ENCODE assay signal across 23 cellular contexts in genomic region chr6:163391983-163392382, GRCh38. TPM values are rescaled to one million over a fixed set of nuclear protein-coding genes. Genes with fewer than 3 reads are reported as not detected.
DNase-seq lines count a peak whose midpoint lies in the region; ATAC-seq, FAIRE-seq and TF ChIP-seq lines count a peak whose summit lies in the region.
"Had no signal": no experiment of that assay in that cellular context is flagged by ENCODE, and none has a peak within 500 bp of the region (broad histone marks: within the 10 kb centered on the region; RNA-seq: fewer than 3 reads in every experiment).

No MANE protein-coding gene starts in this region.

- FAIRE-seq in HTR-8/SVneo (lab: Jason Lieb, UNC) (no peak), astrocyte (lab: Jason Lieb, UNC) (no peak), HepG2 (lab: Jason Lieb, UNC) (no peak)
- FAIRE-seq: endometrium, RCC 7860 had no signal

- H3K4me1 Mint-ChIP-seq in Calu3 (ENCODE audit: low read depth, unreplicated experiment): peaks cover 23% of the 10 kb centered on the region
- H3K4me1 Mint-ChIP-seq in astrocyte (ENCODE audit: low read depth, unreplicated experiment): peaks cover 22% of the 10 kb centered on the region
- H3K4me1 Mint-ChIP-seq in GM23338: peaks cover 19% of the 10 kb centered on the region
- H3K4me1 Mint-ChIP-seq in activated T-helper 1 cell treated with anti-CD3 and anti-CD28 coated beads, Interleukin-12 subunit alpha, Interleukin-12 subunit beta, Interleukin-2, Interleukin-4 antibody, amounts not matched to agents 30 ng/mL and 10 ng/mL and 1 ng/mL, durations not matched to agents 14 hours and 24 hours and 36 hours (ENCODE audit: low read depth): peaks cover 6% of the 10 kb centered on the region

- H3K4me3 ChIP-seq in astrocyte (ENCODE audit: insufficient read depth, low read depth, low read length) (no peak overlapping the region), GM23338 (no peak overlapping the region), HepG2 (replicated peaks in 1 of 3; ENCODE audit: insufficient read depth in 1 of 3, low read depth in 2 of 3, low read length in 3 of 3) (no peak overlapping the region)
- H3K4me3 ChIP-seq: body of pancreas, coronary artery, right lobe of liver had no signal

- H3K9ac ChIP-seq in astrocyte (ENCODE audit: low read length) (no peak overlapping the region), HepG2 (ENCODE audit: insufficient read depth, low read depth, low read length) (no peak overlapping the region)
- H3K9ac ChIP-seq: KMS-11 had no signal

- no peaks in the 10 kb centered on the region for H3F3A ChIP-seq in GM23338 (replicated peaks; ENCODE audit: low read depth)

- H3K27me3 Mint-ChIP-seq in Calu3 (ENCODE audit: unreplicated experiment) (no peaks in the 10 kb centered on the region), astrocyte (ENCODE audit: low read depth, unreplicated experiment) (no peaks in the 10 kb centered on the region), GM23338 (ENCODE audit: insufficient read depth, low read depth, poor library complexity) (peaks cover 8% of the 10 kb centered on the region)
- H3K27me3 Mint-ChIP-seq in activated T-helper 1 cell treated with anti-CD3 and anti-CD28 coated beads, Interleukin-12 subunit alpha, Interleukin-12 subunit beta, Interleukin-2, Interleukin-4 antibody, amounts not matched to agents 30 ng/mL and 10 ng/mL and 1 ng/mL, durations not matched to agents 14 hours and 24 hours and 36 hours (ENCODE audit: insufficient read depth): peaks cover 21% of the 10 kb centered on the region

- peak overlapping the region; percentile 24 for H3K4me2 ChIP-seq in astrocyte (ENCODE audit: low read length)
- H3K4me2 ChIP-seq in GM23338: no peak overlapping the region
- no peak overlapping the region for H3K4me2 ChIP-seq in HepG2 (ENCODE audit: low read depth, low read length)
- H3K4me2 ChIP-seq: KMS-11 had no signal

- H3K36me3 Mint-ChIP-seq in Calu3 (ENCODE audit: insufficient read depth, unreplicated experiment): peaks cover 12% of the 10 kb centered on the region
- no peaks in the 10 kb centered on the region for H3K36me3 Mint-ChIP-seq in astrocyte (ENCODE audit: low read depth, unreplicated experiment)
- H3K36me3 Mint-ChIP-seq in GM23338 (ENCODE audit: low read depth): no peaks in the 10 kb centered on the region
- H3K36me3 Mint-ChIP-seq in activated T-helper 1 cell treated with anti-CD3 and anti-CD28 coated beads, Interleukin-12 subunit alpha, Interleukin-12 subunit beta, Interleukin-2, Interleukin-4 antibody, amounts not matched to agents 30 ng/mL and 10 ng/mL and 1 ng/mL, durations not matched to agents 14 hours and 24 hours and 36 hours (ENCODE audit: low read depth): no peaks in the 10 kb centered on the region
- H3K36me3 Mint-ChIP-seq: activated naive CD4-positive, alpha-beta T cell treated with anti-CD3 and anti-CD28 coated beads, Interleukin-2, amount 50 U/mL, for 24 hours; immature natural killer cell had no signal

- H3K79me2 ChIP-seq in astrocyte (ENCODE audit: insufficient read depth, low read length) (no peaks in the 10 kb centered on the region), GM23338 (replicated peaks; ENCODE audit: insufficient read depth) (no peaks in the 10 kb centered on the region), HepG2 (ENCODE audit: insufficient read depth, low read length) (no peaks in the 10 kb centered on the region)

- no peaks in the 10 kb centered on the region for H3K36me3 ChIP-seq in astrocyte (ENCODE audit: insufficient read depth, low read length)
- no peaks in the 10 kb centered on the region for H3K36me3 ChIP-seq in GM23338 (ENCODE audit: insufficient read depth)
- H3K36me3 ChIP-seq in HepG2 (replicated peaks in 1 of 2; ENCODE audit: control insufficient read depth in 1 of 2, insufficient read depth in 2 of 2, low read length in 2 of 2): no peaks in the 10 kb centered on the region
- H3K36me3 ChIP-seq: right lobe of liver had no signal

- H3K9me3 Mint-ChIP-seq in Calu3 (ENCODE audit: low read depth, unreplicated experiment) (no peaks in the 10 kb centered on the region), astrocyte (ENCODE audit: unreplicated experiment) (no peaks in the 10 kb centered on the region), GM23338 (no peaks in the 10 kb centered on the region)
- H3K9me3 Mint-ChIP-seq in activated T-helper 1 cell treated with anti-CD3 and anti-CD28 coated beads, Interleukin-12 subunit alpha, Interleukin-12 subunit beta, Interleukin-2, Interleukin-4 antibody, amounts not matched to agents 30 ng/mL and 10 ng/mL and 1 ng/mL, durations not matched to agents 14 hours and 24 hours and 36 hours: no peaks in the 10 kb centered on the region
- H3K9me3 Mint-ChIP-seq: activated naive CD4-positive, alpha-beta T cell treated with anti-CD3 and anti-CD28 coated beads, Interleukin-2, amount 50 U/mL, for 24 hours; activated T-cell treated with anti-CD3 and anti-CD28 coated beads, Interleukin-2, amount 50 U/mL, for 72 hours; immature natural killer cell had no signal

- TF ChIP-seq RAD21 in HepG2 (CRISPR knock-in tag; IDR thresholded peaks at IDR 0.05): no peak

- DNase-seq in Calu3 (peak; percentile 69), HTR-8/SVneo (ENCODE audit: insufficient read length, low spot score) (peak; percentile 25), astrocyte (ENCODE audit: low read depth) (no peak), kidney tubule cell (ENCODE audit: low spot score) (peak; percentile 84), GM23338 (ENCODE audit: low spot score) (no peak), HepG2 (ENCODE audit: low spot score) (no peak), glomerular visceral epithelial cell (ENCODE audit: extremely low spot score) (no peak)
- no peak for DNase-seq in activated T-helper 1 cell treated with anti-CD3 and anti-CD28 coated beads, Interleukin-12 subunit alpha, Interleukin-12 subunit beta, Interleukin-2, Interleukin-4 antibody, amounts not matched to agents 30 ng/mL and 10 ng/mL and 1 ng/mL, durations not matched to agents 14 hours and 24 hours and 36 hours (ENCODE audit: low spot score)
- DNase-seq: activated T-cell treated with anti-CD3 and anti-CD28 coated beads, Interleukin-2, amount 50 U/mL, for 72 hours; C1 segment of cervical spinal cord; immature natural killer cell; NCI-H1048; NCI-H2029 treated with DMSO at 0.1 percent for 48 hours; NCI-H446; T1000 had no signal

- BruUV-seq in Calu3 (replicated peaks; lab: Mats Ljungman, UMichigan) (no TSS peak), HepG2 (replicated peaks; lab: Mats Ljungman, UMichigan) (no TSS peak)

- no peak overlapping the region for H2AFZ ChIP-seq in astrocyte (ENCODE audit: low read depth, low read length)
- H2AFZ ChIP-seq in GM23338: no peak overlapping the region
- H2AFZ ChIP-seq in HepG2 (ENCODE audit: low read length): no peak overlapping the region

- H3K4me3 Mint-ChIP-seq in Calu3 (ENCODE audit: low read depth, unreplicated experiment) (peak overlapping the region; percentile 60), astrocyte (ENCODE audit: unreplicated experiment) (no peak overlapping the region), GM23338 (no peak overlapping the region)
- no peak overlapping the region for H3K4me3 Mint-ChIP-seq in activated T-helper 1 cell treated with anti-CD3 and anti-CD28 coated beads, Interleukin-12 subunit alpha, Interleukin-12 subunit beta, Interleukin-2, Interleukin-4 antibody, amounts not matched to agents 30 ng/mL and 10 ng/mL and 1 ng/mL, durations not matched to agents 14 hours and 24 hours and 36 hours
- H3K4me3 Mint-ChIP-seq: activated naive CD4-positive, alpha-beta T cell treated with anti-CD3 and anti-CD28 coated beads, Interleukin-2, amount 50 U/mL, for 24 hours; activated T-cell treated with anti-CD3 and anti-CD28 coated beads, Interleukin-2, amount 50 U/mL, for 72 hours; immature natural killer cell had no signal

- no peak for TF ChIP-seq POLR2A in HepG2 (IDR thresholded peaks at IDR 0.05; ENCODE audit: insufficient read depth in 1 of 2, low read depth in 2 of 2, low read length in 2 of 2)

- in situ Hi-C loops in HepG2 (cut with HindIII; ENCODE audit: extremely low pct_ligation_motif_present, low pct_unique_long_range_greater_than_20kb): no loop called here

- WGBS in HepG2 (ENCODE audit: low lambda C conversion rate): 87% methylated on average over 2 of the region's 2 CpGs

- intact Hi-C loops in Calu3 (cut with micrococcal nuclease; ENCODE audit: unreplicated experiment) (loop anchor here (1.0 to 2.0 kb wide), 2 partner anchors 21 to 68 kb away; no protein-coding TSS in a partner anchor), HepG2 (cut with micrococcal nuclease; ENCODE audit: unreplicated experiment) (no loop called here)
- intact Hi-C loops in activated T-helper 1 cell treated with anti-CD3 and anti-CD28 coated beads, Interleukin-12 subunit alpha, Interleukin-12 subunit beta, Interleukin-2, Interleukin-4 antibody, amounts not matched to agents 30 ng/mL and 10 ng/mL and 1 ng/mL, durations not matched to agents 14 hours and 24 hours and 36 hours (cut with micrococcal nuclease): no loop called here

- no peaks in the 10 kb centered on the region for H3K9me3 ChIP-seq in astrocyte (ENCODE audit: insufficient read depth, low read depth, low read length)
- H3K9me3 ChIP-seq in HepG2 (ENCODE audit: low read length): no peaks in the 10 kb centered on the region
- H3K9me3 ChIP-seq: right lobe of liver had no signal

- POLR2A ChIA-PET in HepG2 (lab: Yijun Ruan, JAX): no interaction called here

- H3K27me3 ChIP-seq in astrocyte (ENCODE audit: insufficient read depth, low read length): no peaks in the 10 kb centered on the region
- H3K27me3 ChIP-seq in GM23338 (ENCODE audit: insufficient read depth): no peaks in the 10 kb centered on the region
- no peaks in the 10 kb centered on the region for H3K27me3 ChIP-seq in HepG2 (ENCODE audit: control insufficient read depth in 1 of 2, insufficient read depth in 2 of 2, low read length in 2 of 2)
- H3K27me3 ChIP-seq: body of pancreas, right lobe of liver had no signal

- ATAC-seq in GM23338 (no peak), HepG2 (no peak)
- ATAC-seq: activated CD4-positive, CD25-positive, alpha-beta regulatory T cell treated with anti-CD3 and anti-CD28 coated beads, Interleukin-2, amount 50 U/mL, for 24 hours; activated T-cell treated with anti-CD3 and anti-CD28 coated beads, Interleukin-2, amount 50 U/mL, for 72 hours had no signal

- H4K20me1 ChIP-seq in astrocyte (ENCODE audit: insufficient read depth, low read length) (no peaks in the 10 kb centered on the region), GM23338 (replicated peaks; ENCODE audit: insufficient read depth) (no peaks in the 10 kb centered on the region), HepG2 (ENCODE audit: insufficient read depth, low read length) (no peaks in the 10 kb centered on the region)

- no peak for TF ChIP-seq EP300 in HepG2 (IDR thresholded peaks at IDR 0.05; ENCODE audit: low read depth in 2 of 2, low read length in 2 of 2)
- no peak for TF ChIP-seq EP300 in HepG2 (CRISPR knock-in tag; IDR thresholded peaks at IDR 0.05; ENCODE audit: borderline replicate concordance)

- H3K27ac Mint-ChIP-seq in Calu3 (ENCODE audit: unreplicated experiment) (peak overlapping the region; percentile 75), astrocyte (ENCODE audit: unreplicated experiment) (peak overlapping the region; percentile 5), GM23338 (no peak overlapping the region)
- H3K27ac Mint-ChIP-seq in activated T-helper 1 cell treated with anti-CD3 and anti-CD28 coated beads, Interleukin-12 subunit alpha, Interleukin-12 subunit beta, Interleukin-2, Interleukin-4 antibody, amounts not matched to agents 30 ng/mL and 10 ng/mL and 1 ng/mL, durations not matched to agents 14 hours and 24 hours and 36 hours: no peak overlapping the region
- H3K27ac Mint-ChIP-seq: activated naive CD4-positive, alpha-beta T cell treated with anti-CD3 and anti-CD28 coated beads, Interleukin-2, amount 50 U/mL, for 24 hours; activated T-cell treated with anti-CD3 and anti-CD28 coated beads, Interleukin-2, amount 50 U/mL, for 72 hours; immature natural killer cell had no signal

- TF ChIP-seq CTCF in Calu3 (IDR thresholded peaks at IDR 0.05; ENCODE audit: unreplicated experiment): no peak
- TF ChIP-seq CTCF in astrocyte (IDR thresholded peaks at IDR 0.05; ENCODE audit: insufficient read depth, low read depth, low read length): no peak
- no peak for TF ChIP-seq CTCF in GM23338 (conservative IDR thresholded peaks at IDR 0.05; ENCODE audit: low read depth in 2 of 2)
- no peak for TF ChIP-seq CTCF in HepG2 (CRISPR knock-in tag; IDR thresholded peaks at IDR 0.05)

- CTCF ChIA-PET in Calu3 (lab: Charles Lee) (interaction anchor here (0.7 to 1.3 kb wide), 3 partner anchors 12 to 67 kb away, joined by 3 to 7 read pairs (median 5); no protein-coding TSS in a partner anchor), HepG2 (lab: Yijun Ruan, JAX; ENCODE audit: low intra/inter-chr PET ratio, low total read pairs) (no interaction called here)

- H3K9me2 ChIP-seq in GM23338 (ENCODE audit: insufficient read depth): no peaks in the 10 kb centered on the region

- H3K27ac ChIP-seq in astrocyte (ENCODE audit: low read depth, low read length) (no peak overlapping the region), GM23338 (ENCODE audit: low read depth) (no peak overlapping the region), HepG2 (ENCODE audit: extremely low read length, insufficient read depth, low read length) (no peak overlapping the region)
- H3K27ac ChIP-seq: body of pancreas, coronary artery, KMS-11, right lobe of liver had no signal

- H3K4me1 ChIP-seq in astrocyte (ENCODE audit: insufficient read depth, low read length) (peaks cover 22% of the 10 kb centered on the region), GM23338 (ENCODE audit: insufficient read depth) (peaks cover 10% of the 10 kb centered on the region; the same call in 1 of the 2 replicates), HepG2 (ENCODE audit: insufficient read depth, low read length) (peaks cover 18% of the 10 kb centered on the region)

RNA-seq across cellular contexts. Expression of gene QKI, which starts 22.5 kb away (rescaled TPM):
- 94.1 and 131 TPM in 2 replicates for total RNA-seq in Calu3 (2022)
- total RNA-seq in astrocyte: 202 and 204 TPM in 2 replicates
- 150 and 159 TPM in 2 replicates for total RNA-seq in GM23338 (2014; rRNA removed; shearing (Covaris generic))
- 53.7 and 60.8 TPM in 2 replicates for polyA plus RNA-seq in GM23338 (2016; fragmentation: Nextera tagmentation; extraction: Ambion mirVana)
- total RNA-seq in HepG2 (2016; rRNA removed; fragmentation: Illumina TruSeq; extraction: Trizol): 136 and 167 TPM in 2 replicates
- total RNA-seq in HepG2 (2016; cell fraction: cytosol; rRNA removed; fragmentation: Illumina TruSeq; extraction: Trizol; ENCODE audit: low read depth): 33.5 and 40.4 TPM in 2 replicates
- 141 and 159 TPM in 2 replicates for total RNA-seq in HepG2 (2016; cell fraction: insoluble cytoplasmic fraction; rRNA removed; fragmentation: Illumina TruSeq; extraction: Trizol)
- 82.9 and 85.6 TPM in 2 replicates for total RNA-seq in HepG2 (2016; cell fraction: membrane; rRNA removed; fragmentation: Illumina TruSeq; extraction: Trizol)
- total RNA-seq in HepG2 (2016; cell fraction: nucleus; rRNA removed; fragmentation: Illumina TruSeq; extraction: Trizol): 114 and 126 TPM in 2 replicates
- polyA plus RNA-seq in HepG2 (2011; rRNA removed): 117 and 137 TPM in 2 replicates
- polyA plus RNA-seq in HepG2 (2011; cell fraction: cytosol; rRNA removed): 108 and 115 TPM in 2 replicates
- polyA plus RNA-seq in HepG2 (2011; cell fraction: nucleus; rRNA removed): 73.5 and 79.1 TPM in 2 replicates
- polyA plus RNA-seq in HepG2 (2012): 77.5 and 90.6 TPM in 2 replicates
- 5.6 and 6.8 TPM in 2 replicates for polyA plus RNA-seq in HepG2 (2016; cell fraction: cytosol; fragmentation: Illumina TruSeq; extraction: Trizol; ENCODE audit: low read depth)
- polyA plus RNA-seq in HepG2 (2016; cell fraction: insoluble cytoplasmic fraction; fragmentation: Illumina TruSeq; extraction: Trizol; ENCODE audit: low read depth): 101 and 120 TPM in 2 replicates
- polyA plus RNA-seq in HepG2 (2016; cell fraction: membrane; fragmentation: Illumina TruSeq; extraction: Trizol; ENCODE audit: low read depth): 23.6 and 26.7 TPM in 2 replicates
- 50.1 and 57.9 TPM in 2 replicates for polyA plus RNA-seq in HepG2 (2016; cell fraction: nucleus; fragmentation: Illumina TruSeq; extraction: Trizol; ENCODE audit: insufficient read depth, low read depth)
- polyA minus RNA-seq in HepG2 (2011; rRNA and poly(A)+ RNA removed; ENCODE audit: low replicate concordance): 195 and 554 TPM in 2 replicates
- 175 and 185 TPM in 2 replicates for polyA minus RNA-seq in HepG2 (2011; cell fraction: cytosol; rRNA and poly(A)+ RNA removed)
- polyA minus RNA-seq in HepG2 (2011; cell fraction: nucleus; rRNA and poly(A)+ RNA removed): 261 and 310 TPM in 2 replicates
- 71.1 and 72.5 TPM in 2 replicates for total RNA-seq in activated T-helper 1 cell treated with anti-CD3 and anti-CD28 coated beads, Interleukin-12 subunit alpha, Interleukin-12 subunit beta, Interleukin-2, Interleukin-4 antibody, amounts not matched to agents 30 ng/mL and 10 ng/mL and 1 ng/mL, durations not matched to agents 14 hours and 24 hours and 36 hours

Comparison
In these comparisons a context has a peak if more than half of its experiments do, and no peak if none do; other contexts are left out.
1. DNase-seq: peak in Calu3 (single experiment), HTR-8/SVneo (single experiment) and kidney tubule cell (single experiment); none in astrocyte (single experiment), GM23338 (single experiment), HepG2 (single experiment), activated T-helper 1 cell treated with anti-CD3 and anti-CD28 coated beads, Interleukin-12 subunit alpha, Interleukin-12 subunit beta, Interleukin-2, Interleukin-4 antibody, amounts not matched to agents 30 ng/mL and 10 ng/mL and 1 ng/mL, durations not matched to agents 14 hours and 24 hours and 36 hours (single experiment) and glomerular visceral epithelial cell (single experiment).
2. H3K27ac Mint-ChIP-seq: peak in Calu3 (single experiment) and astrocyte (single experiment); none in GM23338 (single experiment) and activated T-helper 1 cell treated with anti-CD3 and anti-CD28 coated beads, Interleukin-12 subunit alpha, Interleukin-12 subunit beta, Interleukin-2, Interleukin-4 antibody, amounts not matched to agents 30 ng/mL and 10 ng/mL and 1 ng/mL, durations not matched to agents 14 hours and 24 hours and 36 hours (single experiment).